Comparison of ENCODE assay signal across 8 cellular contexts in genomic region chr9:19925674-19926503, GRCh38.
DNase-seq lines count a peak whose midpoint lies in the region; ATAC-seq and TF ChIP-seq lines count a peak whose summit lies in the region.

No MANE protein-coding gene starts in this region.

- H3K36me3 ChIP-seq in Peyer's patch (no peaks in the 10 kb centered on the region), neural progenitor cell (no peaks in the 10 kb centered on the region), stomach smooth muscle (ENCODE audit: control insufficient read depth in 2 of 2, insufficient read depth in 2 of 2, low read length in 2 of 2) (no peaks in the 10 kb centered on the region)

- H3K4me3 ChIP-seq in Peyer's patch, result peak overlapping the region in 2 of 4 donors; percentile 9 to 37
- peak overlapping the region; percentile 62 for H3K4me3 ChIP-seq in fibroblast of villous mesenchyme (ENCODE audit: low read depth, low read length)
- peak overlapping the region; percentile 37 for H3K4me3 ChIP-seq in neural progenitor cell
- peak overlapping the region; percentile 63 to 80 for H3K4me3 ChIP-seq in stomach smooth muscle (ENCODE audit: low read length in 2 of 2)

- no peak overlapping the region for H3K27ac Mint-ChIP-seq in activated T-helper 17 cell treated with anti-CD3 and anti-CD28 coated beads, Interleukin-2, amount 50 U/mL, for 72 hours
- H3K27ac Mint-ChIP-seq in neural progenitor cell, result peak overlapping the region; percentile 83

- DNase-seq in DMS53 (lab: John Stamatoyannopoulos, UW) (peak; percentile 81), HuH-7.5 (ENCODE audit: low spot score) (peak; percentile 47), Peyer's patch (peak; percentile 64 to 87 (median 64)), fibroblast of villous mesenchyme (ENCODE audit: low read depth) (peak; percentile 79), neural progenitor cell (ENCODE audit: low spot score) (peak; percentile 88)

- no peaks in the 10 kb centered on the region for H3K4me1 Mint-ChIP-seq in activated T-helper 17 cell treated with anti-CD3 and anti-CD28 coated beads, Interleukin-2, amount 50 U/mL, for 72 hours
- H3K4me1 Mint-ChIP-seq in neural progenitor cell, result peaks cover 14% of the 10 kb centered on the region

- peak overlapping the region; percentile 80 for H2AFZ ChIP-seq in neural progenitor cell (replicated peaks)

- TF ChIP-seq POLR2A in Peyer's patch (IDR thresholded peaks at IDR 0.05), result no peak

- H3K4me1 ChIP-seq in Peyer's patch (no peaks in the 10 kb centered on the region), neural progenitor cell (peaks cover 12% of the 10 kb centered on the region), stomach smooth muscle (ENCODE audit: control insufficient read depth, insufficient read depth, low read length) (peaks cover 3% of the 10 kb centered on the region)

- peak; percentile 91 for ATAC-seq in GM21528 (IDR thresholded peaks at IDR 0.05; ENCODE audit: low FRiP score, unreplicated experiment)
- ATAC-seq in activated T-helper 17 cell treated with anti-CD3 and anti-CD28 coated beads, Interleukin-2, amount 50 U/mL, for 72 hours (replicated peaks), result peak; percentile 93

- no peaks in the 10 kb centered on the region for H3F3A ChIP-seq in neural progenitor cell (ENCODE audit: low read depth)

- no peaks in the 10 kb centered on the region for H3K9me3 ChIP-seq in Peyer's patch
- H3K9me3 ChIP-seq in neural progenitor cell (ENCODE audit: low read depth), result no peaks in the 10 kb centered on the region
- no peaks in the 10 kb centered on the region for H3K9me3 ChIP-seq in stomach smooth muscle (ENCODE audit: control insufficient read depth in 2 of 2, low read length in 2 of 2)

- H3K27me3 ChIP-seq in Peyer's patch (no peaks in the 10 kb centered on the region), neural progenitor cell (peaks cover 11% of the 10 kb centered on the region), stomach smooth muscle (ENCODE audit: control insufficient read depth in 1 of 2, insufficient read depth in 2 of 2, low read length in 2 of 2) (no peaks in the 10 kb centered on the region)

- H3K79me2 ChIP-seq in neural progenitor cell (ENCODE audit: low read depth), result no peaks in the 10 kb centered on the region

- no peaks in the 10 kb centered on the region for H4K20me1 ChIP-seq in neural progenitor cell (ENCODE audit: low read depth)

- H3K27ac ChIP-seq in Peyer's patch (no peak overlapping the region), neural progenitor cell (no peak overlapping the region), stomach smooth muscle (ENCODE audit: low read length) (no peak overlapping the region)

- H3K4me3 Mint-ChIP-seq in activated T-helper 17 cell treated with anti-CD3 and anti-CD28 coated beads, Interleukin-2, amount 50 U/mL, for 72 hours, result peak overlapping the region; percentile 56
- H3K4me3 Mint-ChIP-seq in neural progenitor cell, result peak overlapping the region; percentile 85

- H3K27me3 Mint-ChIP-seq in activated T-helper 17 cell treated with anti-CD3 and anti-CD28 coated beads, Interleukin-2, amount 50 U/mL, for 72 hours, result peaks cover 12% of the 10 kb centered on the region
- H3K27me3 Mint-ChIP-seq in neural progenitor cell (ENCODE audit: insufficient read depth, low read depth), result peaks cover 2% of the 10 kb centered on the region

- peak; percentile 68 to 96 (median 90) for TF ChIP-seq CTCF in Peyer's patch (IDR thresholded peaks at IDR 0.05)
- peak; percentile 99 for TF ChIP-seq CTCF in fibroblast of villous mesenchyme (IDR thresholded peaks at IDR 0.05; ENCODE audit: insufficient read depth, low read depth, low read length)
- peak; percentile 98 for TF ChIP-seq CTCF in neural progenitor cell (IDR thresholded peaks at IDR 0.05)

- H3K36me3 Mint-ChIP-seq in activated T-helper 17 cell treated with anti-CD3 and anti-CD28 coated beads, Interleukin-2, amount 50 U/mL, for 72 hours (ENCODE audit: low read depth), result no peaks in the 10 kb centered on the region
- no peaks in the 10 kb centered on the region for H3K36me3 Mint-ChIP-seq in neural progenitor cell

- no peak overlapping the region for H3K9ac ChIP-seq in neural progenitor cell
- peak overlapping the region in 1 of 2 donors; percentile 55 for H3K9ac ChIP-seq in stomach smooth muscle (ENCODE audit: low read length in 2 of 2)

- peak overlapping the region; percentile 73 for H3K4me2 ChIP-seq in neural progenitor cell

- no peaks in the 10 kb centered on the region for H3K9me3 Mint-ChIP-seq in activated T-helper 17 cell treated with anti-CD3 and anti-CD28 coated beads, Interleukin-2, amount 50 U/mL, for 72 hours
- no peaks in the 10 kb centered on the region for H3K9me3 Mint-ChIP-seq in neural progenitor cell
